Comparison of ENCODE assay signal across 8 cellular contexts in genomic region chr10:93198401-93199175, GRCh38.
A peak's percentile ranks its signal among the peaks of the same experiment; 100 is the strongest.
DNase-seq lines count a peak whose midpoint lies in the region; ATAC-seq and TF ChIP-seq lines count a peak whose summit lies in the region.

No MANE protein-coding gene starts in this region.

- no peak overlapping the region for H3K27ac ChIP-seq in CD4-positive, alpha-beta memory T cell (ENCODE audit: low read depth, low read length)
- H3K27ac ChIP-seq in SJSA1 = peak overlapping the region; percentile 89
- H3K27ac ChIP-seq in gastroesophageal sphincter = peak overlapping the region in 1 of 4 donors; percentile 48
- H3K27ac ChIP-seq in parathyroid adenoma = no peak overlapping the region

- intact Hi-C loops in CD4-positive, alpha-beta memory T cell (cut with micrococcal nuclease) = no loop called here

- peak overlapping the region; percentile 55 for H2AFZ ChIP-seq in parathyroid adenoma

- H3K4me2 ChIP-seq in parathyroid adenoma (ENCODE audit: low read length) = peak overlapping the region; percentile 44

- H3K27me3 Mint-ChIP-seq in CD4-positive, alpha-beta memory T cell = peaks cover 8 to 19% of the 10 kb centered on the region in 2 donors

- peak overlapping the region in 6 of 8 donors; percentile 49 to 66 (median 59) for H3K4me3 Mint-ChIP-seq in CD4-positive, alpha-beta memory T cell

- H3K4me1 ChIP-seq in CD4-positive, alpha-beta memory T cell (ENCODE audit: insufficient read depth, low read length) = no peaks in the 10 kb centered on the region
- H3K4me1 ChIP-seq in SJSA1 (replicated peaks) (peaks cover 21% of the 10 kb centered on the region), gastroesophageal sphincter (peaks cover 0 to 18% (median 0%) of the 10 kb centered on the region in 3 donors), parathyroid adenoma (no peaks in the 10 kb centered on the region)

- no peak overlapping the region for H3K9ac ChIP-seq in parathyroid adenoma

- H3K36me3 Mint-ChIP-seq in CD4-positive, alpha-beta memory T cell = no peaks in the 10 kb centered on the region

- 20 to 74% methylated on average over 2 to 8 of the region's 9 CpGs for WGBS in gastroesophageal sphincter (ENCODE audit: low coverage in 1 of 2), 2 donors

- TF ChIP-seq POLR2A in gastroesophageal sphincter (IDR thresholded peaks at IDR 0.05) = no peak

- POLR2A ChIA-PET in CD4-positive, alpha-beta memory T cell (lab: Charles Lee; ENCODE audit: partially characterized antibody) = no interaction called here

- no peak for ATAC-seq in gastroesophageal sphincter
- no peak for ATAC-seq in GM18861 (IDR thresholded peaks at IDR 0.05; ENCODE audit: unreplicated experiment)
- ATAC-seq in GM18519 (IDR thresholded peaks at IDR 0.05; ENCODE audit: low FRiP score, unreplicated experiment) = no peak

- H3K4me1 Mint-ChIP-seq in CD4-positive, alpha-beta memory T cell = peaks cover 7 to 15% (median 12%) of the 10 kb centered on the region in 4 donors

- DNase-seq in CD4-positive, alpha-beta memory T cell = no peak
- peak in 1 of 2 experiments; percentile 75 for DNase-seq in SJSA1 (ENCODE audit: low read depth in 1 of 2, low spot score in 2 of 2)
- no peak for DNase-seq in GM13976 (ENCODE audit: low spot score)
- DNase-seq in SW 1271 (lab: John Stamatoyannopoulos, UW) = no peak

- TF ChIP-seq CTCF in gastroesophageal sphincter (IDR thresholded peaks at IDR 0.05) = no peak
- TF ChIP-seq CTCF in parathyroid adenoma (IDR thresholded peaks at IDR 0.05) = no peak
- TF ChIP-seq CTCF in GM13976 (IDR thresholded peaks at IDR 0.05; ENCODE audit: borderline replicate concordance, control extremely low read depth, extremely low read depth, insufficient read depth, missing control alignments) = no peak

- CTCF ChIA-PET in CD4-positive, alpha-beta memory T cell (lab: Charles Lee; ENCODE audit: partially characterized antibody) = no interaction called here

- H3K36me3 ChIP-seq in CD4-positive, alpha-beta memory T cell (ENCODE audit: insufficient read depth, low read length) = no peaks in the 10 kb centered on the region
- H3K36me3 ChIP-seq in SJSA1 (no peaks in the 10 kb centered on the region), gastroesophageal sphincter (no peaks in the 10 kb centered on the region), parathyroid adenoma (ENCODE audit: control insufficient read depth, insufficient read depth, low read length) (no peaks in the 10 kb centered on the region)

- TF ChIP-seq EP300 in gastroesophageal sphincter (IDR thresholded peaks at IDR 0.05) = no peak

- no peaks in the 10 kb centered on the region for H3K9me3 ChIP-seq in CD4-positive, alpha-beta memory T cell (ENCODE audit: control insufficient read depth in 1 of 2, low read length in 2 of 2)
- no peaks in the 10 kb centered on the region for H3K9me3 ChIP-seq in SJSA1 (replicated peaks)
- H3K9me3 ChIP-seq in gastroesophageal sphincter = no peaks in the 10 kb centered on the region
- no peaks in the 10 kb centered on the region for H3K9me3 ChIP-seq in parathyroid adenoma (ENCODE audit: control insufficient read depth, low read length)

- in situ Hi-C loops in GM13976 (cut with MboI; ENCODE audit: low sequenced_read_pairs, unreplicated experiment) = no loop called here

- no peak overlapping the region for H3K4me3 ChIP-seq in CD4-positive, alpha-beta memory T cell (ENCODE audit: low read length in 2 of 2)
- peak overlapping the region; percentile 19 for H3K4me3 ChIP-seq in SJSA1
- H3K4me3 ChIP-seq in gastroesophageal sphincter = peak overlapping the region; percentile 30 to 44
- peak overlapping the region; percentile 19 for H3K4me3 ChIP-seq in parathyroid adenoma (ENCODE audit: low read depth, low read length)

- H3K79me2 ChIP-seq in parathyroid adenoma = no peaks in the 10 kb centered on the region

- no peaks in the 10 kb centered on the region for H3K9me3 Mint-ChIP-seq in CD4-positive, alpha-beta memory T cell

- no peaks in the 10 kb centered on the region for H3K27me3 ChIP-seq in CD4-positive, alpha-beta memory T cell (ENCODE audit: insufficient read depth, low read length)
- H3K27me3 ChIP-seq in SJSA1 (replicated peaks) (no peaks in the 10 kb centered on the region), gastroesophageal sphincter (no peaks in the 10 kb centered on the region), parathyroid adenoma (ENCODE audit: control insufficient read depth, insufficient read depth, low read length) (no peaks in the 10 kb centered on the region)

- no peak overlapping the region for H3K27ac Mint-ChIP-seq in CD4-positive, alpha-beta memory T cell

Comparison
In these comparisons a context has a peak if more than half of its experiments do, and no peak if none do; other contexts are left out.
1. H3K4me3 ChIP-seq: peak in SJSA1 (single experiment), gastroesophageal sphincter (2 of 2) and parathyroid adenoma (single experiment); none in CD4-positive, alpha-beta memory T cell (0 of 2).